ENCODE assay signal across 7 cellular contexts in genomic region chr18:68956650-68957049, GRCh38.
"Had no signal": no experiment of that assay in that cellular context is flagged by ENCODE, and none has a peak within 500 bp of the region (broad histone marks: within the 10 kb centered on the region; RNA-seq: fewer than 3 reads in every experiment).

No MANE protein-coding gene starts in this region.

- DNase-seq: H9, HCEC 1CT had no signal

- H3K27ac ChIP-seq: HL-60 had no signal

- H3K4me3 ChIP-seq: GM23338 had no signal

- FAIRE-seq: H1, H54, HepG2 had no signal

- H2AFZ ChIP-seq: GM23338 had no signal

- ATAC-seq: GM23338, HepG2 had no signal

- H3K4me2 ChIP-seq: GM23338 had no signal
